Comparison of ENCODE assay signal across 1 cellular context in the genomic region with DNA sequence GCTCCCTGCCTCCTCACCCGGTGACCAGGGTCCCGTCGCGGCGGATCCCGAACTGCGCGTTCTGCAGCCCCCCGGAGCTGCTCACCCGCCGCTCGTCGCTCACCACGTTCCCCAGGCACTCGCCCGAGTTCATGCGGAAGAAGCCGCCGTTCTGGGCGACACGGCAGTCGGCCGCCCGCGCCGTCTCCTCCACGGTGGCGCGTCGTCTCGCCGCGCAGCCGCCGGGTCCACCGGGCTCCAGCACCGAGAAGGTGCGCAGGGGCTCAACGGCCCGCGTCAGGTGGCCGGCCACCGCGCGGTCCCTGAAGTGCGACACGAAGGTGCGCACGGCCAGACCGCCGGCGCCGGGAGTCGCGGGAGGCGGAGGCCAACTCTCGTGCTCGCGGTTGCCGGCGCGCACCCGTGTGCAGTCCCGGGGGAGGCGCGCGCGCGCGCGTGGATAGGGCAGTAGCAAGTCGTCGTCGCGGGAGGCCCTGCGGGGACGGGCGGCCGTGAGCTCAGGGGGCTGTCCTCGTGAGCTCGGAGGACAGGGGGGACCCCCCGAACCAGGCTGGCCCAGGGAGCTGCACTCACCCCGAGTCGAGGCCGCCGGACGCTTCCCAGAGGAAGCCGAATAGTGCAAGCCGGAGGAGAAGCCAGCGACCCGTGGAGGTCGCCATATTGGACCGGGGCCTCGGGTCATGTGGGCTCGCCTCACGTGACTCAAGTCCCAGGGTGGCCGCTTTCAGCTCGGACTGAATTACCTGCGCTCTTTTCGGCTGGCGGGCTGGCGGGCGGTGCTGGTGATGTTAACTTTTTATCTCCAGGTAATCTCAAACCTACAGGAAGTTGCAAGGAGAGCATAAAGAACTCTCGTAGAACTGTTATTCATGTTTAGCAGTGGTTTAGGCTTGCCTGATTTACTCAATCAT.
TF ChIP-seq lines count a peak whose summit lies in the region.

A gene with protein sequence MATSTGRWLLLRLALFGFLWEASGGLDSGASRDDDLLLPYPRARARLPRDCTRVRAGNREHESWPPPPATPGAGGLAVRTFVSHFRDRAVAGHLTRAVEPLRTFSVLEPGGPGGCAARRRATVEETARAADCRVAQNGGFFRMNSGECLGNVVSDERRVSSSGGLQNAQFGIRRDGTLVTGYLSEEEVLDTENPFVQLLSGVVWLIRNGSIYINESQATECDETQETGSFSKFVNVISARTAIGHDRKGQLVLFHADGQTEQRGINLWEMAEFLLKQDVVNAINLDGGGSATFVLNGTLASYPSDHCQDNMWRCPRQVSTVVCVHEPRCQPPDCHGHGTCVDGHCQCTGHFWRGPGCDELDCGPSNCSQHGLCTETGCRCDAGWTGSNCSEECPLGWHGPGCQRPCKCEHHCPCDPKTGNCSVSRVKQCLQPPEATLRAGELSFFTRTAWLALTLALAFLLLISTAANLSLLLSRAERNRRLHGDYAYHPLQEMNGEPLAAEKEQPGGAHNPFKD (minus strand): TSS at position 680 of the 911 bp plus-strand sequence. CDS start 21 bp downstream, at position 659.

TF ChIP-seq in GM12878, 131 proteins besides CTCF, POLR2A, EP300 and RAD21 (continued from another document and continues in another):
- TF ChIP-seq POLR2AphosphoS5 (IDR thresholded peaks at IDR 0.05; ENCODE audit: low read length) (peak; percentile 56; the same call in 1 of the 2 replicates), MEF2B (IDR thresholded peaks at IDR 0.05; ENCODE audit: partially characterized antibody, poor library complexity, severe bottlenecking) (peak; percentile 73), POLR2AphosphoS2 (IDR thresholded peaks at IDR 0.05; ENCODE audit: low read depth, low read length) (no peak), ZBED1 (IDR thresholded peaks at IDR 0.05; ENCODE audit: borderline replicate concordance) (no peak), KLF5 (IDR thresholded peaks at IDR 0.05; ENCODE audit: partially characterized antibody) (no peak), SMARCA5 (IDR thresholded peaks at IDR 0.05) (no peak), SREBF2 (IDR thresholded peaks at IDR 0.05; ENCODE audit: low read length) (no peak), SMAD1 (IDR thresholded peaks at IDR 0.05; ENCODE audit: low read depth, partially characterized antibody) (no peak), SKIL (IDR thresholded peaks at IDR 0.05; ENCODE audit: low read depth, poor library complexity, severe bottlenecking) (peak; percentile 39), ATF3 (IDR thresholded peaks at IDR 0.05; ENCODE audit: borderline replicate concordance, extremely low read depth, low read depth, low read length) (peak; percentile 99), NBN (IDR thresholded peaks at IDR 0.05) (no peak; the same call in 1 of the 2 replicates), GABPA (IDR thresholded peaks at IDR 0.05; ENCODE audit: low read depth) (peak; percentile 26; the same call in 1 of the 2 replicates), HSF1 (IDR thresholded peaks at IDR 0.05; ENCODE audit: low read depth, low read length) (no peak), STAT3 (IDR thresholded peaks at IDR 0.05; ENCODE audit: low read depth, low read length) (no peak), PAX8 (IDR thresholded peaks at IDR 0.05) (no peak), NKRF (conservative IDR thresholded peaks at IDR 0.05) (peak; percentile 97), LARP7 (IDR thresholded peaks at IDR 0.05) (peak; percentile 86), CHD2 (IDR thresholded peaks at IDR 0.05; ENCODE audit: borderline replicate concordance, low read depth, low read length) (no peak), JUNB (IDR thresholded peaks at IDR 0.05) (no peak), EZH2 (IDR thresholded peaks at IDR 0.05; ENCODE audit: borderline replicate concordance, control insufficient read depth, low read depth, low read length) (no peak), IKZF2 (IDR thresholded peaks at IDR 0.05) (no peak), CREB1 (IDR thresholded peaks at IDR 0.05; ENCODE audit: low read depth) (0 out of 2 replicates have a peak, but pooled peaks have one; percentile 40), ASH2L (IDR thresholded peaks at IDR 0.05; ENCODE audit: borderline replicate concordance, low read depth) (no peak), YY1 (IDR thresholded peaks at IDR 0.05; ENCODE audit: low read depth, low read length) (peak; percentile 99), NR2C1 (IDR thresholded peaks at IDR 0.05) (peak; percentile 72), BACH1 (IDR thresholded peaks at IDR 0.05; ENCODE audit: borderline replicate concordance) (0 out of 2 replicates have a peak, but pooled peaks have one; percentile 39), RUNX3 (IDR thresholded peaks at IDR 0.05; ENCODE audit: low read length) (peak; percentile 44; the same call in 1 of the 2 replicates), RELB (IDR thresholded peaks at IDR 0.05; ENCODE audit: low read depth) (peak; percentile 100), NRF1 (conservative IDR thresholded peaks at IDR 0.05; ENCODE audit: low read depth, low read length) (no peak), PML (IDR thresholded peaks at IDR 0.05; ENCODE audit: low read length) (no peak), MYC (IDR thresholded peaks at IDR 0.05; ENCODE audit: insufficient read depth, insufficient read length, insufficient replicate concordance, low read length, severe bottlenecking) (no peak), YBX1 (IDR thresholded peaks at IDR 0.05) (no peak), POU2F2 (IDR thresholded peaks at IDR 0.05; ENCODE audit: borderline replicate concordance, low read depth, low read length) (peak; percentile 67; the same call in 2 of the 3 replicates), TCF7 (IDR thresholded peaks at IDR 0.05; ENCODE audit: borderline replicate concordance) (no peak), NFYA (IDR thresholded peaks at IDR 0.05; ENCODE audit: borderline replicate concordance, low read depth, low read length) (no peak), FOXM1 (IDR thresholded peaks at IDR 0.05; ENCODE audit: low read depth, low read length) (no peak), ZNF217 (IDR thresholded peaks at IDR 0.05) (no peak), WRNIP1 (IDR thresholded peaks at IDR 0.05; ENCODE audit: borderline replicate concordance, low read depth, low read length) (no peak)
- TF ChIP-seq, protein P1, sequence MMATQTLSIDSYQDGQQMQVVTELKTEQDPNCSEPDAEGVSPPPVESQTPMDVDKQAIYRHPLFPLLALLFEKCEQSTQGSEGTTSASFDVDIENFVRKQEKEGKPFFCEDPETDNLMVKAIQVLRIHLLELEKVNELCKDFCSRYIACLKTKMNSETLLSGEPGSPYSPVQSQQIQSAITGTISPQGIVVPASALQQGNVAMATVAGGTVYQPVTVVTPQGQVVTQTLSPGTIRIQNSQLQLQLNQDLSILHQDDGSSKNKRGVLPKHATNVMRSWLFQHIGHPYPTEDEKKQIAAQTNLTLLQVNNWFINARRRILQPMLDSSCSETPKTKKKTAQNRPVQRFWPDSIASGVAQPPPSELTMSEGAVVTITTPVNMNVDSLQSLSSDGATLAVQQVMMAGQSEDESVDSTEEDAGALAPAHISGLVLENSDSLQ (IDR thresholded peaks at IDR 0.05): no peak
- TF ChIP-seq, protein P2, sequence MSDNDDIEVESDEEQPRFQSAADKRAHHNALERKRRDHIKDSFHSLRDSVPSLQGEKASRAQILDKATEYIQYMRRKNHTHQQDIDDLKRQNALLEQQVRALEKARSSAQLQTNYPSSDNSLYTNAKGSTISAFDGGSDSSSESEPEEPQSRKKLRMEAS (IDR thresholded peaks at IDR 0.05; ENCODE audit: low read depth, low read length): peak; percentile 97
- TF ChIP-seq, protein P3, sequence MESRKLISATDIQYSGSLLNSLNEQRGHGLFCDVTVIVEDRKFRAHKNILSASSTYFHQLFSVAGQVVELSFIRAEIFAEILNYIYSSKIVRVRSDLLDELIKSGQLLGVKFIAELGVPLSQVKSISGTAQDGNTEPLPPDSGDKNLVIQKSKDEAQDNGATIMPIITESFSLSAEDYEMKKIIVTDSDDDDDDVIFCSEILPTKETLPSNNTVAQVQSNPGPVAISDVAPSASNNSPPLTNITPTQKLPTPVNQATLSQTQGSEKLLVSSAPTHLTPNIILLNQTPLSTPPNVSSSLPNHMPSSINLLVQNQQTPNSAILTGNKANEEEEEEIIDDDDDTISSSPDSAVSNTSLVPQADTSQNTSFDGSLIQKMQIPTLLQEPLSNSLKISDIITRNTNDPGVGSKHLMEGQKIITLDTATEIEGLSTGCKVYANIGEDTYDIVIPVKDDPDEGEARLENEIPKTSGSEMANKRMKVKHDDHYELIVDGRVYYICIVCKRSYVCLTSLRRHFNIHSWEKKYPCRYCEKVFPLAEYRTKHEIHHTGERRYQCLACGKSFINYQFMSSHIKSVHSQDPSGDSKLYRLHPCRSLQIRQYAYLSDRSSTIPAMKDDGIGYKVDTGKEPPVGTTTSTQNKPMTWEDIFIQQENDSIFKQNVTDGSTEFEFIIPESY (IDR thresholded peaks at IDR 0.05): no peak
- TF ChIP-seq, protein P4, sequence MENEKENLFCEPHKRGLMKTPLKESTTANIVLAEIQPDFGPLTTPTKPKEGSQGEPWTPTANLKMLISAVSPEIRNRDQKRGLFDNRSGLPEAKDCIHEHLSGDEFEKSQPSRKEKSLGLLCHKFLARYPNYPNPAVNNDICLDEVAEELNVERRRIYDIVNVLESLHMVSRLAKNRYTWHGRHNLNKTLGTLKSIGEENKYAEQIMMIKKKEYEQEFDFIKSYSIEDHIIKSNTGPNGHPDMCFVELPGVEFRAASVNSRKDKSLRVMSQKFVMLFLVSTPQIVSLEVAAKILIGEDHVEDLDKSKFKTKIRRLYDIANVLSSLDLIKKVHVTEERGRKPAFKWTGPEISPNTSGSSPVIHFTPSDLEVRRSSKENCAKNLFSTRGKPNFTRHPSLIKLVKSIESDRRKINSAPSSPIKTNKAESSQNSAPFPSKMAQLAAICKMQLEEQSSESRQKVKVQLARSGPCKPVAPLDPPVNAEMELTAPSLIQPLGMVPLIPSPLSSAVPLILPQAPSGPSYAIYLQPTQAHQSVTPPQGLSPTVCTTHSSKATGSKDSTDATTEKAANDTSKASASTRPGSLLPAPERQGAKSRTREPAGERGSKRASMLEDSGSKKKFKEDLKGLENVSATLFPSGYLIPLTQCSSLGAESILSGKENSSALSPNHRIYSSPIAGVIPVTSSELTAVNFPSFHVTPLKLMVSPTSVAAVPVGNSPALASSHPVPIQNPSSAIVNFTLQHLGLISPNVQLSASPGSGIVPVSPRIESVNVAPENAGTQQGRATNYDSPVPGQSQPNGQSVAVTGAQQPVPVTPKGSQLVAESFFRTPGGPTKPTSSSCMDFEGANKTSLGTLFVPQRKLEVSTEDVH (IDR thresholded peaks at IDR 0.05; ENCODE audit: low read depth, partially characterized antibody): no peak
